In the genomic region with DNA sequence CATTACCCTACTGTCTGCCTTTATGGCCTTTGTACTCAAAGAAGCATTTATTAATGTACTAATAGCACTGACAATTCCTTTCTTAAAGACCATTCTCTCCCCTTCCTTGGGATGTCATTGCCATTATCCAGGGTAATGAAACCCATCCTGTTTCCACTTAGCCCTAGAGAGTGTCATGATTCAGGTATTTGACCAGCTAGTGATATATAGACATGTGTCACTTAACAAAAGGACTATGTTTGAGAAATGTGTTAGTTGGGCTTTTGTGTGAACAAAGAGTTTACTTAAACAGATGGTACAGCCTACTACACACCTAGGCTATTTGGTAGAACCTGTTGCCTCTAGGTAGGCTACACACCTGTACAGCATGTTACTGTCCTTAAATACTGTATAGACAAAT, we compare ENCODE assay signal across 10 cellular contexts. TPM values are rescaled to one million over a fixed set of nuclear protein-coding genes. Genes with fewer than 3 reads are reported as not detected.
DNase-seq lines count a peak whose midpoint lies in the region; ATAC-seq and TF ChIP-seq lines count a peak whose summit lies in the region.
"Had no signal": no experiment of that assay in that cellular context is flagged by ENCODE, and none has a peak within 500 bp of the region (broad histone marks: within the 10 kb centered on the region; RNA-seq: fewer than 3 reads in every experiment).

No MANE protein-coding gene starts in this region.

- H3K9me2 ChIP-seq in OCI-LY7 (ENCODE audit: insufficient read depth, low read length), result no peaks in the 10 kb centered on the region

- POLR2A ChIA-PET in OCI-LY7 (lab: Charles Lee), result interaction anchor here (0.5 to 5.3 kb wide), 5 partner anchors 9 to 350 kb away, joined by 3 to 47 read pairs (median 4); no protein-coding TSS in a partner anchor

- peak overlapping the region; percentile 96 for H3K4me3 ChIP-seq in OCI-LY7 (ENCODE audit: low read depth, low read length, poor library complexity, severe bottlenecking)
- peak overlapping the region; percentile 7 for H3K4me3 ChIP-seq in ectodermal cell (ENCODE audit: insufficient read depth, low read depth, low read length)
- H3K4me3 ChIP-seq in osteoblast (ENCODE audit: insufficient read depth, low read length), result peak overlapping the region; percentile 46

- H3K27me3 ChIP-seq in ectodermal cell (ENCODE audit: control insufficient read depth, insufficient read depth, low read length, poor library complexity, severe bottlenecking), result no peaks in the 10 kb centered on the region
- no peaks in the 10 kb centered on the region for H3K27me3 ChIP-seq in osteoblast (ENCODE audit: insufficient read depth, low read length)

- H3K9me3 ChIP-seq in OCI-LY7 (ENCODE audit: low read length) (no peaks in the 10 kb centered on the region), ectodermal cell (ENCODE audit: control insufficient read depth, low read length) (no peaks in the 10 kb centered on the region), osteoblast (ENCODE audit: low read depth, low read length) (no peaks in the 10 kb centered on the region)

- H3K4me1 ChIP-seq in OCI-LY7 (ENCODE audit: insufficient read depth, low read length, poor library complexity, severe bottlenecking) (peaks cover 15% of the 10 kb centered on the region), ectodermal cell (ENCODE audit: control insufficient read depth, insufficient read depth, low read length) (no peaks in the 10 kb centered on the region), osteoblast (ENCODE audit: insufficient read depth, low read length) (peaks cover 9% of the 10 kb centered on the region)

- CTCF ChIA-PET in OCI-LY7 (lab: Charles Lee; ENCODE audit: unreplicated experiment), result no interaction called here

- BruUV-seq in OCI-LY7 (replicated peaks; lab: Mats Ljungman, UMichigan), result no TSS peak

- no peak overlapping the region for H3K27ac ChIP-seq in OCI-LY7 (ENCODE audit: low read depth, low read length, poor library complexity, severe bottlenecking)
- no peak overlapping the region for H3K27ac ChIP-seq in ectodermal cell (ENCODE audit: insufficient read depth, low read depth, low read length, poor library complexity, severe bottlenecking)
- peak overlapping the region; percentile 41 for H3K27ac ChIP-seq in osteoblast (ENCODE audit: low read depth, low read length)
- H3K27ac ChIP-seq: 22Rv1 had no signal

- H3K36me3 ChIP-seq in OCI-LY7 (ENCODE audit: insufficient read depth, low read length) (peaks cover 47% of the 10 kb centered on the region), ectodermal cell (ENCODE audit: control insufficient read depth, insufficient read depth, low read length) (no peaks in the 10 kb centered on the region), osteoblast (ENCODE audit: insufficient read depth, low read length) (peaks cover 19% of the 10 kb centered on the region)

- H3K4me2 ChIP-seq in OCI-LY7 (ENCODE audit: low read length) (peak overlapping the region; percentile 88), osteoblast (ENCODE audit: insufficient read depth, low read length) (peak overlapping the region; percentile 63)

- DNase-seq in DMS153 (lab: John Stamatoyannopoulos, UW) (peak; percentile 10), DMS153 treated with DMSO at 0.1 percent for 48 hours (lab: John Stamatoyannopoulos, UW; ENCODE audit: unreplicated experiment) (no peak), OCI-LY7 (ENCODE audit: low spot score) (no peak), osteoblast (ENCODE audit: insufficient read length, low spot score, missing footprints) (no peak), activated gamma-delta T cell treated with Interleukin-2 at 50 U/mL for 16 hours (no peak)
- DNase-seq: activated effector memory CD4-positive, alpha-beta T cell treated with anti-CD3 and anti-CD28 coated beads, Interleukin-2, amount 50 U/mL, for 16 hours had no signal

- H2AFZ ChIP-seq in OCI-LY7 (ENCODE audit: low read length) (no peak overlapping the region), osteoblast (ENCODE audit: low read length) (no peak overlapping the region)

- H4K20me1 ChIP-seq in OCI-LY7 (ENCODE audit: insufficient read depth, low read length) (peaks cover 10% of the 10 kb centered on the region; the same call in 1 of the 2 replicates), osteoblast (ENCODE audit: insufficient read depth, low read length) (peaks cover 36% of the 10 kb centered on the region)

- intact Hi-C loops in OCI-LY7 (cut with micrococcal nuclease; ENCODE audit: unreplicated experiment), result no loop called here

- peaks cover 67% of the 10 kb centered on the region for H3K79me2 ChIP-seq in OCI-LY7 (ENCODE audit: insufficient read depth, low read depth, low read length)
- peaks cover 68% of the 10 kb centered on the region for H3K79me2 ChIP-seq in osteoblast (ENCODE audit: insufficient read depth, low read length)

- TF ChIP-seq CTCF in OCI-LY7 (conservative IDR thresholded peaks at IDR 0.05; ENCODE audit: low read length), result no peak
- TF ChIP-seq CTCF in osteoblast (IDR thresholded peaks at IDR 0.05; ENCODE audit: extremely low read depth, low read depth, low read length), result no peak

- ATAC-seq in HG03095 (IDR thresholded peaks at IDR 0.05; ENCODE audit: unreplicated experiment) (no peak), HG03045 (IDR thresholded peaks at IDR 0.05; ENCODE audit: unreplicated experiment) (no peak)

RNA-seq across cellular contexts. Expression of a gene that starts 2.0 kb away (rescaled TPM):
- 26.9 and 39.9 TPM in 2 replicates for total RNA-seq in OCI-LY7 (2014; rRNA removed; shearing (Covaris generic))
- total RNA-seq in OCI-LY7 (2022) (41.9 and 59.4 TPM in 2 replicates), osteoblast (177 and 181 TPM in 2 replicates)
- 110 TPM for polyA plus RNA-seq in ectodermal cell (2013, experiment 1 of 4)
- polyA plus RNA-seq in ectodermal cell (2013, experiment 2 of 4), result 114 TPM
- polyA plus RNA-seq in ectodermal cell (2013, experiment 3 of 4), result 74.0 TPM
- polyA plus RNA-seq in ectodermal cell (2013, experiment 4 of 4), result 82.9 TPM

RNA-seq across cellular contexts. Expression of a gene that starts 26.4 kb away (rescaled TPM):
- total RNA-seq in OCI-LY7 (2014; rRNA removed; shearing (Covaris generic)), result 34.5 and 45.0 TPM in 2 replicates
- total RNA-seq in OCI-LY7 (2022) (48.4 and 63.1 TPM in 2 replicates), osteoblast (40.4 and 43.8 TPM in 2 replicates)
- polyA plus RNA-seq in ectodermal cell (2013, experiment 1 of 4), result 76.3 TPM
- polyA plus RNA-seq in ectodermal cell (2013, experiment 2 of 4), result 63.4 TPM
- 62.4 TPM for polyA plus RNA-seq in ectodermal cell (2013, experiment 3 of 4)
- polyA plus RNA-seq in ectodermal cell (2013, experiment 4 of 4), result 72.6 TPM

Comparison
In these comparisons a context has a peak if more than half of its experiments do, and no peak if none do; other contexts are left out.
1. H3K4me3 ChIP-seq: peak in every context shown above with its lines; median percentile 96 in OCI-LY7; 46 in osteoblast; 7 in ectodermal cell.